In genomic region chr10:34707656-34708055, GRCh38 we compare ENCODE assay signal across 2 cellular contexts.
TF ChIP-seq lines count a peak whose summit lies in the region.

No MANE protein-coding gene starts in this region.

TF ChIP-seq in A549, 52 proteins besides CTCF, POLR2A, EP300 and RAD21:
- TF ChIP-seq BHLHE40 (IDR thresholded peaks at IDR 0.05; ENCODE audit: low read depth, low read length) (no peak), HDAC2 (IDR thresholded peaks at IDR 0.05) (no peak), CHD4 (IDR thresholded peaks at IDR 0.05; ENCODE audit: borderline replicate concordance) (no peak), RFX5 (IDR thresholded peaks at IDR 0.05) (no peak), PHF8 (IDR thresholded peaks at IDR 0.05; ENCODE audit: borderline replicate concordance, low read depth) (no peak), CEBPB (IDR thresholded peaks at IDR 0.05) (no peak), JUN (IDR thresholded peaks at IDR 0.05) (no peak), EHMT2 (IDR thresholded peaks at IDR 0.05; ENCODE audit: low read depth) (no peak), ESRRA (IDR thresholded peaks at IDR 0.05; ENCODE audit: borderline replicate concordance, low read length) (no peak), MAZ (IDR thresholded peaks at IDR 0.05; ENCODE audit: borderline replicate concordance, low read depth, low read length) (no peak), REST (IDR thresholded peaks at IDR 0.05) (no peak), ELK1 (IDR thresholded peaks at IDR 0.05; ENCODE audit: low read depth, low read length) (no peak), FOXS1 (CRISPR knock-in tag; IDR thresholded peaks at IDR 0.05) (no peak), HMGXB4 (CRISPR knock-in tag; IDR thresholded peaks at IDR 0.05; ENCODE audit: borderline replicate concordance) (no peak), MAX (IDR thresholded peaks at IDR 0.05) (no peak), E2F6 (IDR thresholded peaks at IDR 0.05; ENCODE audit: borderline replicate concordance, low read depth) (no peak), MYC (IDR thresholded peaks at IDR 0.05; ENCODE audit: borderline replicate concordance, low read length) (no peak)

TF ChIP-seq in IMR-90, 13 proteins besides CTCF, POLR2A, EP300 and RAD21:
- TF ChIP-seq RCOR1 (IDR thresholded peaks at IDR 0.05; ENCODE audit: insufficient replicate concordance, low read length), result no peak
- TF ChIP-seq CHD1 (IDR thresholded peaks at IDR 0.05; ENCODE audit: low read depth, low read length), result no peak
- TF ChIP-seq USF2 (IDR thresholded peaks at IDR 0.05; ENCODE audit: low read depth, low read length), result no peak
- no peak for TF ChIP-seq NFE2L2 (IDR thresholded peaks at IDR 0.05; ENCODE audit: low read depth, low read length)
- TF ChIP-seq RFX5 (IDR thresholded peaks at IDR 0.05; ENCODE audit: low read depth, low read length), result no peak
- no peak for TF ChIP-seq CEBPB (IDR thresholded peaks at IDR 0.05; ENCODE audit: low read depth, low read length)
- no peak for TF ChIP-seq ELK1 (IDR thresholded peaks at IDR 0.05; ENCODE audit: borderline replicate concordance, low read depth, low read length)
- TF ChIP-seq FOS (IDR thresholded peaks at IDR 0.05; ENCODE audit: low read depth, low read length), result no peak
- no peak for TF ChIP-seq MXI1 (IDR thresholded peaks at IDR 0.05; ENCODE audit: borderline replicate concordance, low read depth, low read length)
- no peak for TF ChIP-seq BHLHE40 (IDR thresholded peaks at IDR 0.05; ENCODE audit: low read depth, low read length)
- TF ChIP-seq MAFK (IDR thresholded peaks at IDR 0.05; ENCODE audit: low read depth, low read length), result no peak
- no peak for TF ChIP-seq MAZ (IDR thresholded peaks at IDR 0.05; ENCODE audit: borderline replicate concordance, low read depth, low read length)
- TF ChIP-seq SMC3 (IDR thresholded peaks at IDR 0.05; ENCODE audit: low read depth, low read length), result no peak
